In genomic region chr11:37364246-37364839, GRCh38 we compare ENCODE assay signal across 17 cellular contexts.
DNase-seq lines count a peak whose midpoint lies in the region; ATAC-seq, FAIRE-seq and TF ChIP-seq lines count a peak whose summit lies in the region.
"Had no signal": no experiment of that assay in that cellular context is flagged by ENCODE, and none has a peak within 500 bp of the region (broad histone marks: within the 10 kb centered on the region; RNA-seq: fewer than 3 reads in every experiment).

No MANE protein-coding gene starts in this region.

- H3K4me1 ChIP-seq in kidney (ENCODE audit: control insufficient read depth in 1 of 2, insufficient read depth in 1 of 2, low read depth in 1 of 2, low read length in 2 of 2), result no peaks in the 10 kb centered on the region
- H3K4me1 ChIP-seq: BE2C had no signal

- intact Hi-C loops in kidney (cut with DNase I), result no loop called here

- H3K9me3 ChIP-seq in kidney (ENCODE audit: control insufficient read depth in 1 of 2, low read length in 2 of 2), result peaks cover 0 to 3% of the 10 kb centered on the region in 2 donors
- H3K9me3 ChIP-seq: BE2C had no signal

- TF ChIP-seq CTCF in NB4 (IDR thresholded peaks at IDR 0.05; ENCODE audit: low read depth, low read length) (no peak), kidney (IDR thresholded peaks at IDR 0.05; ENCODE audit: borderline replicate concordance, extremely low read depth, insufficient read depth) (no peak)

- CTCF ChIA-PET in HEK293T (lab: Yijun Ruan, JAX), result no interaction called here

- DNase-seq in ELF-1 (ENCODE audit: low read depth, low spot score), result peak; percentile 45
- peak; percentile 6 for DNase-seq in NB4 (ENCODE audit: low read depth)
- peak; percentile 15 for DNase-seq in iPS DF 19.7 (ENCODE audit: low read depth, low spot score)
- peak; percentile 56 for DNase-seq in kidney
- DNase-seq in HCEC 1CT, result no peak
- DNase-seq in HEK293T (ENCODE audit: extremely low spot score), result no peak
- DNase-seq: ACHN; BE2C; C1 segment of cervical spinal cord; CD4-positive, CD25-positive, alpha-beta regulatory T cell; CD8-positive, alpha-beta memory T cell; COR-L47; DMS 273 treated with DMSO at 0.1 percent for 48 hours; GF-D8; KG1 had no signal

- H3K9ac ChIP-seq in kidney (ENCODE audit: low read length in 2 of 2), result no peak overlapping the region

- H3K4me3 ChIP-seq in NB4 (ENCODE audit: low read depth, low read length), result no peak overlapping the region
- H3K4me3 ChIP-seq in kidney (ENCODE audit: low read length in 2 of 2), result no peak overlapping the region

- TF ChIP-seq POLR2A in NB4 (IDR thresholded peaks at IDR 0.05; ENCODE audit: extremely low read depth, insufficient read length), result no peak

- H3K36me3 ChIP-seq in kidney (ENCODE audit: control insufficient read depth in 1 of 2, insufficient read depth in 2 of 2, low read length in 2 of 2), result no peaks in the 10 kb centered on the region
- H3K36me3 ChIP-seq: BE2C had no signal

- POLR2A ChIA-PET in HEK293T (lab: Yijun Ruan, JAX), result no interaction called here

- H3K27ac ChIP-seq in kidney (ENCODE audit: low read depth in 2 of 2, low read length in 2 of 2), result no peak overlapping the region

- ATAC-seq in HG02885 (IDR thresholded peaks at IDR 0.05; ENCODE audit: poor library complexity, unreplicated experiment) (no peak), GM19035 (IDR thresholded peaks at IDR 0.05; ENCODE audit: unreplicated experiment) (no peak)

- no peak for FAIRE-seq in kidney (lab: Jason Lieb, UNC)

TF ChIP-seq in HEK293T, 16 proteins besides CTCF, POLR2A, EP300 and RAD21:
- TF ChIP-seq PKNOX1 (IDR thresholded peaks at IDR 0.05), result no peak
- no peak for TF ChIP-seq HDGF (IDR thresholded peaks at IDR 0.05; ENCODE audit: borderline replicate concordance)
- TF ChIP-seq BHLHE40 (IDR thresholded peaks at IDR 0.05; ENCODE audit: borderline replicate concordance), result no peak

Comparison
In these comparisons a context has a peak if more than half of its experiments do, and no peak if none do; other contexts are left out.
1. DNase-seq: peak in ELF-1 (single experiment), NB4 (single experiment), iPS DF 19.7 (single experiment) and kidney (single experiment); none in HCEC 1CT (single experiment) and HEK293T (single experiment).